Comparison of ENCODE assay signal across 23 cellular contexts in the genomic region with DNA sequence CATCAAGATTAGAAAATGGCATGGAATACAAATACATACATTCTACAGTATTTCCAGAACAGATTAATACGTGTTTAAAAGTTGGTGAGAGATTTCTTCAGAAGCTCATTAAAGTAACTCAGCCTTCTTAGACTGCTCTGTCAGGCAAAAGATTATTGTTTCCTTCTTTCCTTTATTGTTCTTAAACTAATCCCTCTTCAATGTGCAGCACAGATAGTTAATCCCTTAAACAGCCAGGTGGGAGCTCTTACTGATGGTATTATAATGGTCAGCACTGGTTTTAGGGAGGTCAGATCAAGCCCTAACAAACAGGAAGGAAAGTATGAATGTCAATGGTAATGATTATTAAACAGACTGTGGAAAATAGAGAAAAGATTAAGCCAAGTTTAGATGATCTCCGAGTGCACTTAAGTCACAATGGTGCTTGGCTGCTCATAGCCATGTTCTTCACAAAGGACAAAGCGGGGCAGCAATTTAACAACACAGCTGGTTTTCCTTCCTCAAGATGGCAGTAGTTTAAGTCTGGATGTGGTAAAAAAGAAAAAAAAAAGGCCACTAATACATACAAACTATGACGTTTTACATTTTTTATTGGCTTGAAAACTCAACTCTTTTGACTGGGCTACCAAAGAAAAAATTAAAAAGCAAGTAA.
"Had no signal": no experiment of that assay in that cellular context is flagged by ENCODE, and none has a peak within 500 bp of the region (broad histone marks: within the 10 kb centered on the region; RNA-seq: fewer than 3 reads in every experiment).

No MANE protein-coding gene starts in this region.

- H3K4me2 ChIP-seq: hepatocyte had no signal

- H3K27ac ChIP-seq: foreskin keratinocyte, hepatocyte, left lung, neutrophil, pancreas, psoas muscle, tibial artery had no signal

- H3K4me1 ChIP-seq: foreskin keratinocyte, left lung, pancreas, psoas muscle, tibial artery had no signal

- H3K27me3 Mint-ChIP-seq: activated CD4-positive, alpha-beta memory T cell treated with anti-CD3 and anti-CD28 coated beads for 36 hours; activated naive CD4-positive, alpha-beta T cell treated with anti-CD3 and anti-CD28 coated beads, Interleukin-2, amount 10 ng/mL, durations not matched to agents 7 days and 5 days; activated naive CD8-positive, alpha-beta T cell treated with anti-CD3 and anti-CD28 coated beads, Interleukin-2, amount 50 U/mL, for 24 hours; dendritic cell treated with granulocyte-macrophage colony-stimulating factor and Interleukin-4, amounts not matched to agents 40 ng/mL and 50 ng/mL, for 4 days had no signal

- H3K79me2 ChIP-seq: hepatocyte had no signal

- H3K36me3 Mint-ChIP-seq: activated CD4-positive, alpha-beta memory T cell treated with anti-CD3 and anti-CD28 coated beads for 36 hours; activated naive CD4-positive, alpha-beta T cell treated with anti-CD3 and anti-CD28 coated beads, Interleukin-2, amount 10 ng/mL, durations not matched to agents 7 days and 5 days; natural killer cell had no signal

- H3K9me3 Mint-ChIP-seq: activated naive CD4-positive, alpha-beta T cell treated with anti-CD3 and anti-CD28 coated beads, Interleukin-2, amount 10 ng/mL, durations not matched to agents 7 days and 5 days; natural killer cell had no signal

- H3K4me1 Mint-ChIP-seq: activated naive CD4-positive, alpha-beta T cell treated with anti-CD3 and anti-CD28 coated beads, Interleukin-2, amount 10 ng/mL, durations not matched to agents 7 days and 5 days; activated naive CD8-positive, alpha-beta T cell treated with anti-CD3 and anti-CD28 coated beads, Interleukin-2, amount 50 U/mL, for 24 hours; natural killer cell had no signal

- DNase-seq: activated CD4-positive, alpha-beta memory T cell treated with anti-CD3 and anti-CD28 coated beads for 36 hours; activated CD4-positive, alpha-beta T cell treated with anti-CD3 and anti-CD28 coated beads for 48 hours; activated effector memory CD4-positive, alpha-beta T cell treated with Interleukin-2 at 50 U/mL for 16 hours; activated naive CD4-positive, alpha-beta T cell treated with anti-CD3 and anti-CD28 coated beads, Interleukin-2, amount 10 ng/mL, durations not matched to agents 7 days and 5 days; activated naive CD8-positive, alpha-beta T cell treated with anti-CD3 and anti-CD28 coated beads, Interleukin-2, amount 50 U/mL, for 24 hours; activated T-cell treated with anti-CD3 and anti-CD28 coated beads, Interleukin-2, amount 50 U/mL, for 72 hours; effector CD4-positive, alpha-beta T cell; foreskin keratinocyte; kidney glomerular epithelial cell; left lung; natural killer cell; pancreas; psoas muscle; right cardiac atrium; stimulated activated CD4-positive, alpha-beta T cell treated with anti-CD3 and anti-CD28 coated beads, Interleukin-4, amount 100 ng/mL, for 24 hours; stimulated activated naive CD8-positive, alpha-beta T cell treated with anti-CD3 and anti-CD28 coated beads, Interleukin-15, Interleukin-2, amounts not matched to agents 100 U/mL and 50 U/mL, for 24 hours; substantia nigra; T1000; tibial artery had no signal

- H3K27ac Mint-ChIP-seq: activated CD4-positive, alpha-beta memory T cell treated with anti-CD3 and anti-CD28 coated beads for 36 hours; activated naive CD4-positive, alpha-beta T cell treated with anti-CD3 and anti-CD28 coated beads, Interleukin-2, amount 10 ng/mL, durations not matched to agents 7 days and 5 days; activated naive CD8-positive, alpha-beta T cell treated with anti-CD3 and anti-CD28 coated beads, Interleukin-2, amount 50 U/mL, for 24 hours; activated T-cell treated with anti-CD3 and anti-CD28 coated beads, Interleukin-2, amount 50 U/mL, for 72 hours; dendritic cell treated with granulocyte-macrophage colony-stimulating factor and Interleukin-4, amounts not matched to agents 40 ng/mL and 50 ng/mL, for 4 days; mesothelial cell of epicardium; natural killer cell had no signal

- H3K27me3 ChIP-seq: foreskin keratinocyte, hepatocyte, left lung, neutrophil, tibial artery had no signal

- H3K36me3 ChIP-seq: left lung, neutrophil, pancreas, tibial artery had no signal

- H3K4me3 Mint-ChIP-seq: activated CD4-positive, alpha-beta memory T cell treated with anti-CD3 and anti-CD28 coated beads for 36 hours; activated naive CD4-positive, alpha-beta T cell treated with anti-CD3 and anti-CD28 coated beads, Interleukin-2, amount 10 ng/mL, durations not matched to agents 7 days and 5 days; activated naive CD8-positive, alpha-beta T cell treated with anti-CD3 and anti-CD28 coated beads, Interleukin-2, amount 50 U/mL, for 24 hours; activated T-cell treated with anti-CD3 and anti-CD28 coated beads, Interleukin-2, amount 50 U/mL, for 72 hours; dendritic cell treated with granulocyte-macrophage colony-stimulating factor and Interleukin-4, amounts not matched to agents 40 ng/mL and 50 ng/mL, for 4 days; mesothelial cell of epicardium; natural killer cell had no signal

- H2AFZ ChIP-seq: hepatocyte had no signal

- H3K4me3 ChIP-seq: hepatocyte, left lung, pancreas, psoas muscle, tibial artery had no signal

- H3K9me3 ChIP-seq: neutrophil, pancreas, psoas muscle, tibial artery had no signal

- ATAC-seq: activated naive CD8-positive, alpha-beta T cell treated with anti-CD3 and anti-CD28 coated beads, Interleukin-2, amount 50 U/mL, for 24 hours; activated T-cell treated with anti-CD3 and anti-CD28 coated beads, Interleukin-2, amount 50 U/mL, for 72 hours; foreskin keratinocyte; left lung; natural killer cell; pancreas; psoas muscle; right cardiac atrium; stimulated activated naive CD8-positive, alpha-beta T cell treated with anti-CD3 and anti-CD28 coated beads, Interleukin-15, Interleukin-2, amounts not matched to agents 100 U/mL and 50 U/mL, for 24 hours had no signal
